26 cellular contexts compared by ENCODE assay signal in genomic region chr3:77420316-77420715, GRCh38.
DNase-seq lines count a peak whose midpoint lies in the region; ATAC-seq and TF ChIP-seq lines count a peak whose summit lies in the region.
"Had no signal": no experiment of that assay in that cellular context is flagged by ENCODE, and none has a peak within 500 bp of the region (broad histone marks: within the 10 kb centered on the region; RNA-seq: fewer than 3 reads in every experiment).

No MANE protein-coding gene starts in this region.

- H3K9me3 ChIP-seq in effector memory CD4-positive, alpha-beta T cell (ENCODE audit: control insufficient read depth, low read length): no peaks in the 10 kb centered on the region
- H3K9me3 ChIP-seq in left lung: peaks cover 0 to 4% of the 10 kb centered on the region in 2 donors
- H3K9me3 ChIP-seq: esophagus squamous epithelium, psoas muscle, sigmoid colon, thyroid gland, vagina had no signal

- DNase-seq in NCI-H2081 (lab: John Stamatoyannopoulos, UW): peak; percentile 21 to 68
- DNase-seq in NCI-H2081 treated with DMSO at 0.1 percent for 48 hours (lab: John Stamatoyannopoulos, UW): no peak
- peak; percentile 75 for DNase-seq in DMS 273 (lab: John Stamatoyannopoulos, UW; ENCODE audit: unreplicated experiment)
- peak; percentile 34 for DNase-seq in NCI-H146 treated with DMSO at 0.1 percent for 48 hours (lab: John Stamatoyannopoulos, UW; ENCODE audit: unreplicated experiment)
- DNase-seq in cerebellar cortex (ENCODE audit: low spot score): peak; percentile 48
- DNase-seq in effector memory CD4-positive, alpha-beta T cell: no peak
- no peak for DNase-seq in left lung
- DNase-seq: activated CD4-positive, alpha-beta memory T cell treated with anti-CD3 and anti-CD28 coated beads for 36 hours; activated CD4-positive, CD25-positive, alpha-beta regulatory T cell treated with anti-CD3 and anti-CD28 coated beads, Interleukin-2, amount 50 U/mL, for 72 hours; activated naive CD4-positive, alpha-beta T cell; activated naive CD8-positive, alpha-beta T cell treated with anti-CD3 and anti-CD28 coated beads, Interleukin-2, amount 50 U/mL, for 24 hours; AML-193; CD4-positive, CD25-positive, alpha-beta regulatory T cell; dermis blood vessel endothelial cell; esophagus squamous epithelium; kidney glomerular epithelial cell; naive thymus-derived CD4-positive, alpha-beta T cell; NCI-H526; nucleus accumbens; psoas muscle; sigmoid colon; stimulated activated CD4-positive, alpha-beta T cell treated with anti-CD3 and anti-CD28 coated beads, Interleukin-4, amount 100 ng/mL, for 24 hours; thyroid gland had no signal

- TF ChIP-seq CTCF in left lung (IDR thresholded peaks at IDR 0.05): no peak

- intact Hi-C loops in left lung (cut with DNase I): no loop called here

- H3K4me3 ChIP-seq in effector memory CD4-positive, alpha-beta T cell (ENCODE audit: insufficient read depth, low read depth, low read length, poor library complexity, severe bottlenecking): no peak overlapping the region
- H3K4me3 ChIP-seq in left lung: no peak overlapping the region
- H3K4me3 ChIP-seq: esophagus squamous epithelium, lung, psoas muscle, sigmoid colon, thyroid gland, vagina had no signal

- H3K36me3 ChIP-seq in effector memory CD4-positive, alpha-beta T cell (ENCODE audit: control insufficient read depth, insufficient read depth, low read length): no peaks in the 10 kb centered on the region
- no peaks in the 10 kb centered on the region for H3K36me3 ChIP-seq in left lung
- H3K36me3 ChIP-seq: esophagus squamous epithelium, sigmoid colon, thyroid gland, vagina had no signal

- ATAC-seq in left lung (no peak), HG03342 (IDR thresholded peaks at IDR 0.05; ENCODE audit: unreplicated experiment) (no peak)
- ATAC-seq: activated naive CD8-positive, alpha-beta T cell treated with anti-CD3 and anti-CD28 coated beads, Interleukin-2, amount 50 U/mL, for 24 hours; naive thymus-derived CD4-positive, alpha-beta T cell; psoas muscle had no signal

- no peak overlapping the region for H3K27ac ChIP-seq in effector memory CD4-positive, alpha-beta T cell (ENCODE audit: insufficient read depth, low read length, poor library complexity, severe bottlenecking)
- H3K27ac ChIP-seq in left lung: no peak overlapping the region
- H3K27ac ChIP-seq: esophagus squamous epithelium, psoas muscle, sigmoid colon, thyroid gland, vagina had no signal

- H3K27me3 ChIP-seq in effector memory CD4-positive, alpha-beta T cell (replicated peaks; ENCODE audit: control insufficient read depth, insufficient read depth, low read length, poor library complexity, severe bottlenecking): no peaks in the 10 kb centered on the region
- H3K27me3 ChIP-seq in left lung: no peaks in the 10 kb centered on the region
- H3K27me3 ChIP-seq: esophagus squamous epithelium, sigmoid colon, thyroid gland, vagina had no signal

- H3K4me1 ChIP-seq in effector memory CD4-positive, alpha-beta T cell (ENCODE audit: control insufficient read depth, insufficient read depth, low read length, poor library complexity, severe bottlenecking): no peaks in the 10 kb centered on the region
- H3K4me1 ChIP-seq in left lung: no peaks in the 10 kb centered on the region
- H3K4me1 ChIP-seq: esophagus squamous epithelium, psoas muscle, sigmoid colon, thyroid gland, vagina had no signal

Comparison
In these comparisons a context has a peak if more than half of its experiments do, and no peak if none do; other contexts are left out.
1. DNase-seq: peak in NCI-H2081 (2 of 2), DMS 273 (single experiment), NCI-H146 treated with DMSO at 0.1 percent for 48 hours (single experiment) and cerebellar cortex (single experiment); none in NCI-H2081 treated with DMSO at 0.1 percent for 48 hours (single experiment), effector memory CD4-positive, alpha-beta T cell (0 of 3) and left lung (0 of 2).